Comparison of ENCODE assay signal across 8 cellular contexts in genomic region chr9:133375116-133375723, GRCh38. TPM values are rescaled to one million over a fixed set of nuclear protein-coding genes. Genes with fewer than 3 reads are reported as not detected.
DNase-seq lines count a peak whose midpoint lies in the region; ATAC-seq and TF ChIP-seq lines count a peak whose summit lies in the region.

No MANE protein-coding gene starts in this region.

- H3K27ac ChIP-seq in BLaER1 = peak overlapping the region; percentile 99
- H3K27ac ChIP-seq in SK-N-SH (ENCODE audit: low read depth in 2 of 2, low read length in 1 of 2) = peak overlapping the region; percentile 67 to 90

- H3K9me3 ChIP-seq in BLaER1 (peaks cover 15% of the 10 kb centered on the region), SK-N-SH (no peaks in the 10 kb centered on the region)

- TF ChIP-seq CTCF in SK-N-SH (IDR thresholded peaks at IDR 0.05) (peak; percentile 29; the same call in 1 of the 2 replicates), endothelial cell (IDR thresholded peaks at IDR 0.05; ENCODE audit: unreplicated experiment) (no peak)

- H3K36me3 ChIP-seq in BLaER1 = peaks cover 37% of the 10 kb centered on the region
- peaks cover 25% of the 10 kb centered on the region in 2 experiments for H3K36me3 ChIP-seq in SK-N-SH (replicated peaks in 1 of 2; ENCODE audit: control insufficient read depth in 1 of 2, insufficient read depth in 2 of 2, low read length in 1 of 2)

- H3K4me1 Mint-ChIP-seq in endothelial cell (ENCODE audit: unreplicated experiment) = peaks cover 13% of the 10 kb centered on the region
- H3K4me1 Mint-ChIP-seq in naive thymus-derived CD8-positive, alpha-beta T cell = peaks cover 28 to 50% (median 48%) of the 10 kb centered on the region in 4 donors

- peak overlapping the region; percentile 98 for H3K4me3 ChIP-seq in BLaER1
- peak overlapping the region; percentile 88 to 100 for H3K4me3 ChIP-seq in SK-N-SH (ENCODE audit: low read depth in 2 of 2, low read length in 1 of 2)

- no peaks in the 10 kb centered on the region for H3K9me3 Mint-ChIP-seq in endothelial cell (ENCODE audit: unreplicated experiment)
- no peaks in the 10 kb centered on the region for H3K9me3 Mint-ChIP-seq in naive thymus-derived CD8-positive, alpha-beta T cell

- H3K27me3 Mint-ChIP-seq in endothelial cell (ENCODE audit: unreplicated experiment) = peaks cover 11% of the 10 kb centered on the region
- H3K27me3 Mint-ChIP-seq in naive thymus-derived CD8-positive, alpha-beta T cell = no peaks in the 10 kb centered on the region

- peak overlapping the region; percentile 97 for H3K27ac Mint-ChIP-seq in endothelial cell (ENCODE audit: unreplicated experiment)
- H3K27ac Mint-ChIP-seq in naive thymus-derived CD8-positive, alpha-beta T cell = peak overlapping the region; percentile 89 to 97 (median 94)

- peak; percentile 28 for ATAC-seq in GM18511 (IDR thresholded peaks at IDR 0.05; ENCODE audit: unreplicated experiment)
- peak; percentile 21 for ATAC-seq in HG03175 (IDR thresholded peaks at IDR 0.05; ENCODE audit: unreplicated experiment)
- ATAC-seq in naive thymus-derived CD8-positive, alpha-beta T cell = peak in 1 of 2 donors; percentile 2

- H3F3A ChIP-seq in SK-N-SH (replicated peaks; ENCODE audit: insufficient read depth) = peaks cover 9% of the 10 kb centered on the region

- H3K9me2 ChIP-seq in SK-N-SH = no peaks in the 10 kb centered on the region

- CTCF ChIA-PET in SK-N-SH (lab: Yijun Ruan, JAX) = interaction anchor here (0.6 to 1.4 kb wide), 5 partner anchors 9 to 28 kb away, joined by 3 to 7 read pairs (median 3); no protein-coding TSS in a partner anchor

- H3K4me3 Mint-ChIP-seq in endothelial cell (ENCODE audit: unreplicated experiment) = peak overlapping the region; percentile 99
- peak overlapping the region; percentile 87 to 98 (median 94) for H3K4me3 Mint-ChIP-seq in naive thymus-derived CD8-positive, alpha-beta T cell

- POLR2A ChIA-PET in SK-N-SH (lab: Yijun Ruan, JAX) = interaction anchor here (0.7 to 0.9 kb wide), 2 partner anchors 19 to 363 kb away, joined by 3 read pairs; partner anchors contain the start of genes SARDH, SURF1 and SURF2
- POLR2A ChIA-PET in naive thymus-derived CD8-positive, alpha-beta T cell (lab: Charles Lee) = interaction anchor here (1.2 to 9.6 kb wide), 5 partner anchors 12 to 41 kb away, joined by 3 to 143 read pairs (median 5); partner anchors contain the start of genes MED22, RPL7A, SURF1 and SURF2

- H3K27me3 ChIP-seq in BLaER1 (no peaks in the 10 kb centered on the region), SK-N-SH (ENCODE audit: insufficient read depth) (no peaks in the 10 kb centered on the region)

- H3K9ac ChIP-seq in BLaER1 = peak overlapping the region; percentile 99
- peak overlapping the region; percentile 99 for H3K9ac ChIP-seq in SK-N-SH

- 0% methylated on average over 7 of the region's 39 CpGs for WGBS in SK-N-SH (ENCODE audit: low lambda C conversion rate)

- H3K4me2 ChIP-seq in BLaER1 = peak overlapping the region; percentile 96
- H3K4me2 ChIP-seq in SK-N-SH = peak overlapping the region; percentile 93

- H4K20me1 ChIP-seq in BLaER1 (peaks cover 55% of the 10 kb centered on the region), SK-N-SH (ENCODE audit: insufficient read depth) (peaks cover 50% of the 10 kb centered on the region)

- H2AFZ ChIP-seq in SK-N-SH (ENCODE audit: low read depth) = no peak overlapping the region

- DNase-seq in SK-N-SH (peak; percentile 82), endothelial cell (ENCODE audit: low spot score) (peak; percentile 36), NCI-H446 (lab: John Stamatoyannopoulos, UW) (no peak), NCI-H2029 (lab: John Stamatoyannopoulos, UW) (no peak)
- DNase-seq in naive thymus-derived CD8-positive, alpha-beta T cell = peak in 2 of 10 donors; percentile 7 to 15

- peaks cover 7% of the 10 kb centered on the region for H3K36me3 Mint-ChIP-seq in endothelial cell (ENCODE audit: low read depth, unreplicated experiment)
- H3K36me3 Mint-ChIP-seq in naive thymus-derived CD8-positive, alpha-beta T cell = peaks cover 0 to 12% (median 0%) of the 10 kb centered on the region in 3 donors

- no peak for TF ChIP-seq RAD21 in SK-N-SH (IDR thresholded peaks at IDR 0.05; ENCODE audit: low read length)

- peaks cover 60% of the 10 kb centered on the region for H3K79me2 ChIP-seq in SK-N-SH (ENCODE audit: insufficient read depth)

- TF ChIP-seq EP300 in SK-N-SH (IDR thresholded peaks at IDR 0.05; ENCODE audit: borderline replicate concordance in 1 of 2, low read depth in 1 of 2, low read length in 1 of 2) = no peak

- H3K4me1 ChIP-seq in BLaER1 (peaks cover 57% of the 10 kb centered on the region), SK-N-SH (ENCODE audit: control insufficient read depth in 1 of 2, insufficient read depth in 2 of 2, low read depth in 1 of 2, low read length in 1 of 2) (peaks cover 5 to 18% of the 10 kb centered on the region in 2 experiments; a peak in 3 of 4 replicates)

TF ChIP-seq in SK-N-SH, 30 proteins besides CTCF, POLR2A, EP300 and RAD21 (continues in another document):
- TF ChIP-seq GATA2 (CRISPR knock-in tag; IDR thresholded peaks at IDR 0.05) (no peak), MXI1 (IDR thresholded peaks at IDR 0.05; ENCODE audit: low read depth, low read length) (peak; percentile 31), RCOR1 (IDR thresholded peaks at IDR 0.05; ENCODE audit: low read length) (no peak), TEAD4 (IDR thresholded peaks at IDR 0.05; ENCODE audit: borderline replicate concordance, insufficient read depth) (no peak), YY1 (IDR thresholded peaks at IDR 0.05; ENCODE audit: low read depth) (peak; percentile 7; the same call in 1 of the 2 replicates), TCF12 (IDR thresholded peaks at IDR 0.05) (no peak), NFIC (IDR thresholded peaks at IDR 0.05; ENCODE audit: borderline replicate concordance) (no peak), GABPA (IDR thresholded peaks at IDR 0.05; ENCODE audit: low read depth) (no peak), ELF1 (IDR thresholded peaks at IDR 0.05) (peak; percentile 44; the same call in 1 of the 2 replicates), FOSL2 (IDR thresholded peaks at IDR 0.05; ENCODE audit: borderline replicate concordance, low read depth) (no peak), SIN3A (IDR thresholded peaks at IDR 0.05; ENCODE audit: borderline replicate concordance, low read depth, low read length) (peak; percentile 5; the same call in 1 of the 2 replicates), IRF3 (IDR thresholded peaks at IDR 0.05; ENCODE audit: low read depth, low read length) (no peak), MEF2A (IDR thresholded peaks at IDR 0.05; ENCODE audit: borderline replicate concordance, low read depth) (no peak), USF2 (IDR thresholded peaks at IDR 0.05; ENCODE audit: borderline replicate concordance, low read depth, low read length) (no peak)

RNA-seq across cellular contexts. Expression of gene SURF4, which starts 0.6 kb away (rescaled TPM):
- 156 and 165 TPM in 2 replicates for polyA plus RNA-seq in SK-N-SH (2012; rRNA removed)
- 129 and 166 TPM in 2 replicates for polyA plus RNA-seq in SK-N-SH (2012; cell fraction: cytosol; rRNA removed)
- polyA plus RNA-seq in SK-N-SH (2012; cell fraction: nucleus; rRNA removed) = 98.0 and 123 TPM in 2 replicates
- 169 TPM for total RNA-seq in endothelial cell (ENCODE audit: unreplicated experiment)
- total RNA-seq in naive thymus-derived CD8-positive, alpha-beta T cell = 10 to 100 TPM; 68.7 to 70.0 TPM
- 100 to 1,000 TPM; 107 to 146 (median 122) TPM for polyA plus RNA-seq in naive thymus-derived CD8-positive, alpha-beta T cell

RNA-seq across cellular contexts. Expression of gene STKLD1, which starts 0.9 kb away (rescaled TPM):
- polyA plus RNA-seq in SK-N-SH (2012; rRNA removed) = 2.3 and 2.5 TPM in 2 replicates
- 1.5 and 2.2 TPM in 2 replicates for polyA plus RNA-seq in SK-N-SH (2012; cell fraction: cytosol; rRNA removed)
- polyA plus RNA-seq in SK-N-SH (2012; cell fraction: nucleus; rRNA removed) = 7.4 and 9.9 TPM in 2 replicates
- 0.64 TPM for total RNA-seq in endothelial cell (ENCODE audit: unreplicated experiment)
- 1 to 10 TPM; 1.2 to 1.3 TPM for total RNA-seq in naive thymus-derived CD8-positive, alpha-beta T cell
- 1 to 10 TPM in 1 of 3 donors, under 1 TPM in 1, not detected in 1; 0.35 to 2.3 TPM for polyA plus RNA-seq in naive thymus-derived CD8-positive, alpha-beta T cell

RNA-seq across cellular contexts. Expression of gene SURF2, which starts 18.9 kb away (rescaled TPM):
- polyA plus RNA-seq in SK-N-SH (2012; rRNA removed) = 35.7 and 46.8 TPM in 2 replicates
- polyA plus RNA-seq in SK-N-SH (2012; cell fraction: cytosol; rRNA removed) = 43.6 and 46.4 TPM in 2 replicates
- 18.4 and 29.1 TPM in 2 replicates for polyA plus RNA-seq in SK-N-SH (2012; cell fraction: nucleus; rRNA removed)
- 11.9 TPM for total RNA-seq in endothelial cell (ENCODE audit: unreplicated experiment)
- total RNA-seq in naive thymus-derived CD8-positive, alpha-beta T cell = 10 to 100 TPM; 22.8 to 24.7 TPM
- 10 to 100 TPM; 39.8 to 52.0 (median 49.9) TPM for polyA plus RNA-seq in naive thymus-derived CD8-positive, alpha-beta T cell

RNA-seq across cellular contexts. Expression of gene SURF1, which starts 18.9 kb away (rescaled TPM):
- polyA plus RNA-seq in SK-N-SH (2012; rRNA removed) = 97.9 and 103 TPM in 2 replicates
- polyA plus RNA-seq in SK-N-SH (2012; cell fraction: cytosol; rRNA removed) = 88.7 and 93.3 TPM in 2 replicates
- 110 and 112 TPM in 2 replicates for polyA plus RNA-seq in SK-N-SH (2012; cell fraction: nucleus; rRNA removed)
- total RNA-seq in endothelial cell (ENCODE audit: unreplicated experiment) = 36.2 TPM
- 10 to 100 TPM; 58.7 to 59.5 TPM for total RNA-seq in naive thymus-derived CD8-positive, alpha-beta T cell
- 100 to 1,000 TPM in 2 of 3 donors, 10 to 100 TPM in 1; 90.6 to 119 (median 112) TPM for polyA plus RNA-seq in naive thymus-derived CD8-positive, alpha-beta T cell

RNA-seq across cellular contexts. Expression of gene RPL7A, which starts 27.2 kb away (rescaled TPM):
- polyA plus RNA-seq in SK-N-SH (2012; rRNA removed) = 3,936 and 4,121 TPM in 2 replicates
- 3,968 and 4,002 TPM in 2 replicates for polyA plus RNA-seq in SK-N-SH (2012; cell fraction: cytosol; rRNA removed)
- polyA plus RNA-seq in SK-N-SH (2012; cell fraction: nucleus; rRNA removed) = 1,782 and 2,085 TPM in 2 replicates
- 2,006 TPM for total RNA-seq in endothelial cell (ENCODE audit: unreplicated experiment)
- total RNA-seq in naive thymus-derived CD8-positive, alpha-beta T cell = 1,000 to 10,000 TPM; 2,300 to 2,355 TPM
- polyA plus RNA-seq in naive thymus-derived CD8-positive, alpha-beta T cell = 1,000 to 10,000 TPM; 1,183 to 1,387 (median 1,313) TPM

Comparison
In these comparisons a context has a peak if more than half of its experiments do, and no peak if none do; other contexts are left out.
1. DNase-seq: peak in SK-N-SH (single experiment) and endothelial cell (single experiment); none in NCI-H446 (0 of 2) and NCI-H2029 (single experiment).